In genomic region chr2:67290451-67290991, GRCh38 we compare ENCODE assay signal across 13 cellular contexts.
DNase-seq lines count a peak whose midpoint lies in the region; ATAC-seq and TF ChIP-seq lines count a peak whose summit lies in the region.
"Had no signal": no experiment of that assay in that cellular context is flagged by ENCODE, and none has a peak within 500 bp of the region (broad histone marks: within the 10 kb centered on the region; RNA-seq: fewer than 3 reads in every experiment).

No MANE protein-coding gene starts in this region.

- H3K27ac ChIP-seq in brain microvascular endothelial cell = peak overlapping the region; percentile 75
- H3K27ac ChIP-seq: BLaER1 treated with 17β-estradiol and CSF1 and Interleukin-3, amounts not matched to agents 10 nM and 100 nM had no signal

- H3K36me3 ChIP-seq in brain microvascular endothelial cell (replicated peaks) = no peaks in the 10 kb centered on the region
- H3K36me3 ChIP-seq: BLaER1 treated with 17β-estradiol and CSF1 and Interleukin-3, amounts not matched to agents 10 nM and 100 nM had no signal

- no peak for ATAC-seq in HG03196 (IDR thresholded peaks at IDR 0.05; ENCODE audit: unreplicated experiment)
- ATAC-seq in HG03108 (IDR thresholded peaks at IDR 0.05; ENCODE audit: unreplicated experiment) = no peak
- ATAC-seq: sciatic nerve had no signal

- peak; percentile 24 for DNase-seq in AG08396 (ENCODE audit: low spot score)
- DNase-seq in HT1080 (ENCODE audit: low read depth) = peak; percentile 87
- DNase-seq in brain microvascular endothelial cell = peak; percentile 70
- DNase-seq in kidney glomerular epithelial cell (lab: John Stamatoyannopoulos, UW) = peak; percentile 88
- DNase-seq in RPMI8226 = no peak
- DNase-seq in stimulated activated naive CD4-positive, alpha-beta T cell (lab: John Stamatoyannopoulos, UW) = no peak
- DNase-seq: activated CD8-positive, alpha-beta memory T cell treated with anti-CD3 and anti-CD28 coated beads for 24 hours; effector CD4-positive, alpha-beta T cell; NCI-H1930 had no signal

- H3K4me3 ChIP-seq in brain microvascular endothelial cell (ENCODE audit: low read depth, low read length) = no peak overlapping the region
- H3K4me3 ChIP-seq: BLaER1 treated with 17β-estradiol and CSF1 and Interleukin-3, amounts not matched to agents 10 nM and 100 nM had no signal

- in situ Hi-C loops in brain microvascular endothelial cell (cut with HindIII; ENCODE audit: low pct_ligation_motif_present, low sequenced_read_pairs) = no loop called here

- no peak for TF ChIP-seq CTCF in brain microvascular endothelial cell (IDR thresholded peaks at IDR 0.05; ENCODE audit: low read depth, low read length, missing control alignments)

- no peaks in the 10 kb centered on the region for H3K27me3 ChIP-seq in brain microvascular endothelial cell (replicated peaks)
- H3K27me3 ChIP-seq: BLaER1 treated with 17β-estradiol and CSF1 and Interleukin-3, amounts not matched to agents 10 nM and 100 nM had no signal

Comparison
In these comparisons a context has a peak if more than half of its experiments do, and no peak if none do; other contexts are left out.
1. DNase-seq: peak in AG08396 (single experiment), HT1080 (single experiment), brain microvascular endothelial cell (single experiment) and kidney glomerular epithelial cell (single experiment); none in RPMI8226 (single experiment) and stimulated activated naive CD4-positive, alpha-beta T cell (0 of 6).